Comparison of ENCODE assay signal across 21 cellular contexts in the genomic region with DNA sequence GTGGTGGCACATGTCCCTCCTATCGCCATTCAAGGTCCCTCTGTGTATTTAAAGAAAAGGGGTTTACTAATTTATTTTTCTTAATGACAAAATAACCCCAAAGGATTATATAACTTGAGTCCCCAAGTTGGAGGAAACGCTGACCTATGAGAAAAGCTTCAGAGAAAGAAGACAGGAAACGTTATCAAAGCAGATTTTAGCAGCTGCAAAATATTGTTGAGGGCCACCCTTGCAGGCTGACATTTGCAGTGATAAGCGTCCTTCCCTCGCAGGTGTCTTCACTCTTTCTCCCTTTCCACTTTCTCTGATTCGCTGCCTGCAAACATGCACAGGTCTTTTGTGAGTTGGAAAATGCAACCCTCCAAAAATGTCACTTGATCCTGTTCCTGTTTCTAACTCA.
A peak's percentile ranks its signal among the peaks of the same experiment; 100 is the strongest.
DNase-seq lines count a peak whose midpoint lies in the region; ATAC-seq and TF ChIP-seq lines count a peak whose summit lies in the region.
"Had no signal": no experiment of that assay in that cellular context is flagged by ENCODE, and none has a peak within 500 bp of the region (broad histone marks: within the 10 kb centered on the region; RNA-seq: fewer than 3 reads in every experiment).

No MANE protein-coding gene starts in this region.

- no peak overlapping the region for H2AFZ ChIP-seq in H9 (ENCODE audit: low read length)

- no peaks in the 10 kb centered on the region; a peak in 1 of 5 replicates for H3K9me3 Mint-ChIP-seq in H9

- peak overlapping the region in 3 of 11 experiments; percentile 9 to 44 (median 9); a peak in 4 of 22 replicates for H3K27ac ChIP-seq in BLaER1 treated with 17β-estradiol and CSF1 and Interleukin-3, amounts not matched to agents 10 nM and 100 nM
- no peak overlapping the region for H3K27ac ChIP-seq in H9 (ENCODE audit: insufficient read length, low read depth, low read length)
- H3K27ac ChIP-seq: ovary, uterus had no signal

- ATAC-seq in GM18511 (IDR thresholded peaks at IDR 0.05; ENCODE audit: unreplicated experiment), result no peak
- ATAC-seq: esophagus mucosa, mucosa of descending colon, PC-3 had no signal

- no peak overlapping the region for H3K4me3 Mint-ChIP-seq in H9

- no peak overlapping the region for H3K56ac ChIP-seq in H9 (ENCODE audit: insufficient read length, low read depth, low read length)

- peaks cover 76 to 91% (median 82%) of the 10 kb centered on the region in 10 experiments for H3K4me1 ChIP-seq in BLaER1 treated with 17β-estradiol and CSF1 and Interleukin-3, amounts not matched to agents 10 nM and 100 nM
- no peaks in the 10 kb centered on the region for H3K4me1 ChIP-seq in H9 (ENCODE audit: insufficient read depth, low read length)
- H3K4me1 ChIP-seq: uterus had no signal

- H4K91ac ChIP-seq in H9 (ENCODE audit: insufficient read length, low read depth, low read length), result no peak overlapping the region

- no peak for TF ChIP-seq CTCF in H9 (conservative IDR thresholded peaks at IDR 0.05)

- H3K36me3 Mint-ChIP-seq in H9 (ENCODE audit: insufficient read depth in 1 of 3, low read depth in 3 of 3), result no peaks in the 10 kb centered on the region

- H3K23ac ChIP-seq in H9 (ENCODE audit: insufficient read length, low read depth, low read length), result no peak overlapping the region

- H4K20me1 ChIP-seq in BLaER1 treated with 17β-estradiol and CSF1 and Interleukin-3, amounts not matched to agents 10 nM and 100 nM, result no peaks in the 10 kb centered on the region
- H4K20me1 ChIP-seq in H9 (ENCODE audit: control insufficient read depth, insufficient read depth, insufficient read length), result no peaks in the 10 kb centered on the region

- H3K23me2 ChIP-seq in H9 (ENCODE audit: insufficient read length, low read depth, low read length, poor library complexity, severe bottlenecking), result no peaks in the 10 kb centered on the region

- no peaks in the 10 kb centered on the region for H3K27me3 Mint-ChIP-seq in H9 (ENCODE audit: low read depth)

- no peak overlapping the region for H2BK120ac ChIP-seq in H9 (ENCODE audit: low read depth, low read length, poor library complexity, severe bottlenecking)

- H2AK5ac ChIP-seq in H9 (ENCODE audit: insufficient read length, low read length), result no peak overlapping the region

- H3T11ph ChIP-seq in H9 (ENCODE audit: low read length), result no peak overlapping the region

- no peak overlapping the region for H2BK15ac ChIP-seq in H9 (ENCODE audit: low read depth, low read length)

- H2BK20ac ChIP-seq in H9 (ENCODE audit: low read depth, low read length, poor library complexity, severe bottlenecking), result no peak overlapping the region

- H3K9ac ChIP-seq in BLaER1 treated with 17β-estradiol and CSF1 and Interleukin-3, amounts not matched to agents 10 nM and 100 nM, result peak overlapping the region in 1 of 11 experiments; percentile 8; a peak in 1 of 22 replicates
- H3K9ac ChIP-seq in H9 (ENCODE audit: extremely low read depth, insufficient read length, low read length), result no peak overlapping the region
- H3K9ac ChIP-seq: SK-N-SH had no signal

- no peak overlapping the region for H3K27ac Mint-ChIP-seq in H9

- H3K79me1 ChIP-seq in H9 (ENCODE audit: insufficient read depth, low read depth, low read length, poor library complexity, severe bottlenecking), result no peaks in the 10 kb centered on the region

- no peak overlapping the region for H3K14ac ChIP-seq in H9 (ENCODE audit: insufficient read depth, low read length)

- H3K9me3 ChIP-seq in BLaER1 treated with 17β-estradiol and CSF1 and Interleukin-3, amounts not matched to agents 10 nM and 100 nM (replicated peaks in 1 of 11), result peaks cover 0 to 6% (median 4%) of the 10 kb centered on the region in 11 experiments; a peak in 9 of 22 replicates
- no peaks in the 10 kb centered on the region for H3K9me3 ChIP-seq in H9 (ENCODE audit: control insufficient read depth, low read depth, low read length)
- H3K9me3 ChIP-seq: mucosa of descending colon, ovary, SK-N-SH, uterus had no signal

- no peaks in the 10 kb centered on the region for H3K36me3 ChIP-seq in BLaER1 treated with 17β-estradiol and CSF1 and Interleukin-3, amounts not matched to agents 10 nM and 100 nM
- H3K36me3 ChIP-seq: ovary, uterus had no signal

- H3K27me3 ChIP-seq in BLaER1 treated with 17β-estradiol and CSF1 and Interleukin-3, amounts not matched to agents 10 nM and 100 nM, result no peaks in the 10 kb centered on the region
- no peaks in the 10 kb centered on the region for H3K27me3 ChIP-seq in H9 (ENCODE audit: insufficient read depth, low read length)
- H3K27me3 ChIP-seq: ovary, uterus had no signal

- peak; percentile 66 for DNase-seq in DMS79 treated with DMSO at 0.1 percent for 48 hours (lab: John Stamatoyannopoulos, UW)
- DNase-seq in RPMI8226, result peak; percentile 85
- DNase-seq in central memory CD4-positive, alpha-beta T cell, result peak; percentile 19
- DNase-seq in HK-2 (ENCODE audit: unreplicated experiment), result no peak
- no peak for DNase-seq in posterior vena cava (ENCODE audit: low spot score)
- no peak for DNase-seq in H9
- DNase-seq: AML-193; HCEC 1CT; KBM-7; kidney; mucosa of descending colon; NCI-H1436; NCI-H446 treated with DMSO at 0.1 percent for 48 hours; ovary; PC-3; SK-N-SH; stimulated activated naive CD4-positive, alpha-beta T cell; uterus had no signal

- H4K8ac ChIP-seq in H9 (replicated peaks; ENCODE audit: insufficient read length, low read depth, low read length), result no peak overlapping the region

- no peak overlapping the region for H3K4ac ChIP-seq in H9 (ENCODE audit: low read depth, low read length)

- H3K79me2 ChIP-seq in H9 (ENCODE audit: insufficient read depth, low read length), result no peaks in the 10 kb centered on the region

- peaks cover 3 to 11% of the 10 kb centered on the region in 2 experiments for H3K4me1 Mint-ChIP-seq in H9

- intact Hi-C loops in posterior vena cava (cut with DNase I), result no loop called here

- no peak overlapping the region for H4K5ac ChIP-seq in H9 (ENCODE audit: insufficient read length, low read depth, low read length)

- no CpG with 5 or more reads among the region's 6 CpGs for WGBS in H9 (ENCODE audit: extremely low coverage, insufficient read length, low lambda C conversion rate)

- H2BK5ac ChIP-seq in H9 (ENCODE audit: insufficient read length, low read length), result no peak overlapping the region

- H2BK12ac ChIP-seq in H9 (ENCODE audit: insufficient read length, low read depth, low read length), result no peak overlapping the region

- no peak overlapping the region; a peak in 1 of 20 replicates for H3K4me3 ChIP-seq in BLaER1 treated with 17β-estradiol and CSF1 and Interleukin-3, amounts not matched to agents 10 nM and 100 nM
- H3K4me3 ChIP-seq: mucosa of descending colon, ovary, uterus had no signal

- no peak overlapping the region for H3K18ac ChIP-seq in H9 (ENCODE audit: insufficient read length, low read depth, low read length)

- peak overlapping the region; percentile 53 to 94 (median 80) for H3K4me2 ChIP-seq in BLaER1 treated with 17β-estradiol and CSF1 and Interleukin-3, amounts not matched to agents 10 nM and 100 nM
- no peak overlapping the region for H3K4me2 ChIP-seq in H9 (ENCODE audit: insufficient read depth, insufficient read length, low read length)
- H3K4me2 ChIP-seq: SK-N-SH had no signal

Comparison
In these comparisons a context has a peak if more than half of its experiments do, and no peak if none do; other contexts are left out.
1. DNase-seq: peak in DMS79 treated with DMSO at 0.1 percent for 48 hours (single experiment), RPMI8226 (single experiment) and central memory CD4-positive, alpha-beta T cell (single experiment); none in HK-2 (single experiment), posterior vena cava (single experiment) and H9 (single experiment).